ENCODE assay signal across 15 cellular contexts in the genomic region with DNA sequence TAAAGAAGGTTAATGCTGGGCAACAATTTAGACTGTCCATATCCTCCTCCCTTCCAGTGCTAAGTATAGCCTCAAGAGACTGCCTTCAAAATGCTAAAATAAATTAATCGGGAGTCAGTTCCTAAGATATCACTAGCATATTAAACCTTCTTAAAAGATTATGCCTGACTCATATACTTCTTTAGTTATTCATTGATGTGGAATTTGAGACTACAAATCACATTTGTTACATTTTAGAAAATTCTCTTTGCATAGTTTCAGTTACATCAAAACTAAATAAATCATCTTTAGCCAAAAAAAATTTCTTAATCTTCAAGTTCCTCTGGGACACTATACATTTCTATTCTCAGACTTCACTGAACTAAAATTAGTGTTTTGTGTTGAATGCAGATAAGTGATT.
"Had no signal": no experiment of that assay in that cellular context is flagged by ENCODE, and none has a peak within 500 bp of the region (broad histone marks: within the 10 kb centered on the region; RNA-seq: fewer than 3 reads in every experiment).

No MANE protein-coding gene starts in this region.

- FAIRE-seq: colon, islet of Langerhans had no signal

- H3K27me3 ChIP-seq: ovary, stomach had no signal

- H3K36me3 ChIP-seq: ovary, stomach, thoracic aorta had no signal

- DNase-seq: activated CD4-positive, CD25-positive, alpha-beta regulatory T cell treated with anti-CD3 and anti-CD28 coated beads, Interleukin-2, amount 50 U/mL, for 72 hours; activated naive CD4-positive, alpha-beta T cell treated with anti-CD3 and anti-CD28 coated beads for 36 hours; activated naive CD8-positive, alpha-beta T cell treated with anti-CD3 and anti-CD28 coated beads, Interleukin-2, amount 50 U/mL, for 24 hours; activated T-cell treated with anti-CD3 and anti-CD28 coated beads for 4 hours; ovary; stimulated activated CD4-positive, alpha-beta T cell treated with anti-CD3 and anti-CD28 coated beads, Interleukin-12 subunit alpha, Interleukin-12 subunit beta, amount 100 ng/mL, for 4 hours; stimulated activated CD4-positive, alpha-beta T cell treated with anti-CD3 and anti-CD28 coated beads, Interleukin-2, amount 100 ng/mL, for 24 hours; stomach; T-helper 9 cell had no signal

- H3K27ac ChIP-seq: ovary, stomach, thoracic aorta had no signal

- H3K4me1 ChIP-seq: stomach had no signal

- ATAC-seq: activated naive CD8-positive, alpha-beta T cell treated with anti-CD3 and anti-CD28 coated beads, Interleukin-2, amount 50 U/mL, for 24 hours; esophagus mucosa; sciatic nerve had no signal

- H3K9me3 ChIP-seq: ovary, stomach, thoracic aorta had no signal

- H3K4me3 ChIP-seq: lung, ovary, stomach, thoracic aorta had no signal
